Comparison of ENCODE assay signal across 1 cellular context in the genomic region with DNA sequence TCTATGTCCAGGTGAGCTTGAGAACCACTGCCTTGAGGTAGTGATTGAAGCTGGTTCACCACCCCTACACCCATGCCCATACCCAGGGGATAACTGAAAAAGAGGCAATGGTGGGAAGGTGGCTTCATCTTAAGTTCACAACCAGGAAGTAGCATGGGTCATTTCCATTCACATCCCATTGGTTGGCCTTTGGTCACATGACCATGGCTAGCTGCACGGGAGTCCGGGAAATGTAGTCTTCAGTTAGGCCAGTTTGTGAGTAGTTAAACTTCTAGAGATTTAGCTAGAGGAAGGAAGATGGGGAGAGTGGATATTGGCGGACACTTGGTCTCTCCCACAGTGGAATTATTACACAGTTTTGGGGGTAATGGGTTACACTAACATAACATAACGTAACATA.
TF ChIP-seq lines count a peak whose summit lies in the region.

No MANE protein-coding gene starts in this region.

TF ChIP-seq in GM12878, 131 proteins besides CTCF, POLR2A, EP300 and RAD21 (continued from another document):
- no peak for TF ChIP-seq WRNIP1 (IDR thresholded peaks at IDR 0.05; ENCODE audit: borderline replicate concordance, low read depth, low read length)
- TF ChIP-seq MEF2B (IDR thresholded peaks at IDR 0.05; ENCODE audit: partially characterized antibody, poor library complexity, severe bottlenecking), result no peak
- no peak for TF ChIP-seq CEBPB (IDR thresholded peaks at IDR 0.05; ENCODE audit: borderline replicate concordance in 1 of 2, low read depth in 2 of 2, low read length in 2 of 2)
- peak; percentile 47; the same call in 1 of the 2 replicates for TF ChIP-seq RAD51 (IDR thresholded peaks at IDR 0.05)
- TF ChIP-seq, protein P1, sequence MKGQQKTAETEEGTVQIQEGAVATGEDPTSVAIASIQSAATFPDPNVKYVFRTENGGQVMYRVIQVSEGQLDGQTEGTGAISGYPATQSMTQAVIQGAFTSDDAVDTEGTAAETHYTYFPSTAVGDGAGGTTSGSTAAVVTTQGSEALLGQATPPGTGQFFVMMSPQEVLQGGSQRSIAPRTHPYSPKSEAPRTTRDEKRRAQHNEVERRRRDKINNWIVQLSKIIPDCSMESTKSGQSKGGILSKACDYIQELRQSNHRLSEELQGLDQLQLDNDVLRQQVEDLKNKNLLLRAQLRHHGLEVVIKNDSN (IDR thresholded peaks at IDR 0.05; ENCODE audit: borderline replicate concordance, extremely low read length, insufficient read depth, low read depth, low read length), result peak; percentile 30
